Comparison of ENCODE assay signal across 11 cellular contexts in genomic region chr6:37628611-37629320, GRCh38.
DNase-seq lines count a peak whose midpoint lies in the region; ATAC-seq, FAIRE-seq and TF ChIP-seq lines count a peak whose summit lies in the region.
"Had no signal": no experiment of that assay in that cellular context is flagged by ENCODE, and none has a peak within 500 bp of the region (broad histone marks: within the 10 kb centered on the region; RNA-seq: fewer than 3 reads in every experiment).

No MANE protein-coding gene starts in this region.

- H3K27ac ChIP-seq in PC-9 = peak overlapping the region; percentile 91
- peak overlapping the region; percentile 4 for H3K27ac ChIP-seq in endothelial cell of umbilical vein (ENCODE audit: insufficient read depth, low read depth, low read length)
- H3K27ac ChIP-seq in endodermal cell (ENCODE audit: low read depth, low read length) = no peak overlapping the region
- H3K27ac ChIP-seq in aorta (ENCODE audit: low read depth in 1 of 2, low read length in 2 of 2) = no peak overlapping the region
- H3K27ac ChIP-seq: uterus had no signal

- H3K9me3 ChIP-seq in PC-9 (ENCODE audit: insufficient read depth, low read depth) (no peaks in the 10 kb centered on the region), endothelial cell of umbilical vein (replicated peaks; ENCODE audit: control insufficient read depth, insufficient read depth, low read length) (no peaks in the 10 kb centered on the region), endodermal cell (ENCODE audit: control insufficient read depth, low read length) (no peaks in the 10 kb centered on the region), aorta (ENCODE audit: control insufficient read depth, low read length) (no peaks in the 10 kb centered on the region)
- H3K9me3 ChIP-seq: uterus had no signal

- POLR2A ChIA-PET in PC-9 (lab: Charles Lee; ENCODE audit: unreplicated experiment) (interaction anchor here (0.6 kb wide), 1 partner anchor 573 kb away, joined by 8 read pairs; no protein-coding TSS in a partner anchor), endothelial cell of umbilical vein (lab: Charles Lee) (no interaction called here)

- H3K4me3 ChIP-seq in PC-9 = no peak overlapping the region
- H3K4me3 ChIP-seq in endothelial cell of umbilical vein (replicated peaks in 1 of 3; ENCODE audit: insufficient read depth in 1 of 3, low read depth in 1 of 3, low read length in 3 of 3) = no peak overlapping the region
- no peak overlapping the region for H3K4me3 ChIP-seq in endodermal cell (ENCODE audit: low read length)
- no peak overlapping the region for H3K4me3 ChIP-seq in aorta (ENCODE audit: low read length in 2 of 2)
- H3K4me3 ChIP-seq: uterus had no signal

- H3K36me3 ChIP-seq in PC-9 (ENCODE audit: low read depth) (no peaks in the 10 kb centered on the region), endothelial cell of umbilical vein (ENCODE audit: control insufficient read depth in 2 of 2, extremely low read depth in 1 of 2, insufficient read depth in 2 of 2, low read length in 2 of 2) (no peaks in the 10 kb centered on the region), endodermal cell (ENCODE audit: control insufficient read depth, insufficient read depth, low read length) (no peaks in the 10 kb centered on the region), aorta (ENCODE audit: control insufficient read depth in 1 of 2, insufficient read depth in 2 of 2, low read length in 1 of 2) (no peaks in the 10 kb centered on the region)
- H3K36me3 ChIP-seq: uterus had no signal

- dilution Hi-C loops in endothelial cell of umbilical vein (cut with MboI; ENCODE audit: extremely low pct_ligation_motif_present, low sequenced_read_pairs) = no loop called here

- H3K9me1 ChIP-seq in endothelial cell of umbilical vein (replicated peaks; ENCODE audit: control insufficient read depth, extremely low read depth, insufficient read depth, low read length) = no peaks in the 10 kb centered on the region

- ATAC-seq in aorta (ENCODE audit: low FRiP score) = no peak

- H3K9me3 Mint-ChIP-seq in Calu3 (ENCODE audit: low read depth, unreplicated experiment) (no peaks in the 10 kb centered on the region), endodermal cell (no peaks in the 10 kb centered on the region)
- H3K9me3 Mint-ChIP-seq: activated naive CD4-positive, alpha-beta T cell treated with anti-CD3 and anti-CD28 coated beads, Interleukin-2, amount 10 ng/mL, durations not matched to agents 7 days and 5 days had no signal

- DNase-seq in Calu3 (no peak), PC-9 (no peak), endothelial cell of umbilical vein (ENCODE audit: low read depth, low spot score) (no peak), occipital lobe (lab: John Stamatoyannopoulos, UW) (peak; percentile 33), endodermal cell (no peak), aorta (no peak), NCI-H2029 (lab: John Stamatoyannopoulos, UW) (no peak), HT-29 (ENCODE audit: low spot score) (no peak)
- DNase-seq: activated naive CD4-positive, alpha-beta T cell treated with anti-CD3 and anti-CD28 coated beads, Interleukin-2, amount 10 ng/mL, durations not matched to agents 7 days and 5 days; NCI-H1105; uterus had no signal

- H3K9ac ChIP-seq in endothelial cell of umbilical vein (replicated peaks; ENCODE audit: extremely low read depth, insufficient read depth, low read length) (no peak overlapping the region), endodermal cell (ENCODE audit: extremely low read depth, low read length, poor library complexity, severe bottlenecking) (no peak overlapping the region)

- H3K27me3 Mint-ChIP-seq in Calu3 (ENCODE audit: unreplicated experiment) = no peaks in the 10 kb centered on the region
- H3K27me3 Mint-ChIP-seq in endodermal cell (ENCODE audit: insufficient read depth) = peaks cover 44% of the 10 kb centered on the region

- no TSS peak for BruUV-seq in Calu3 (replicated peaks; lab: Mats Ljungman, UMichigan)
- BruUV-seq in PC-9 (replicated peaks; lab: Mats Ljungman, UMichigan) = no TSS peak
- BruUV-seq in endothelial cell of umbilical vein (replicated peaks; lab: Mats Ljungman, UMichigan) = no TSS peak

- H4K20me1 ChIP-seq in PC-9 (ENCODE audit: insufficient read depth) (no peaks in the 10 kb centered on the region), endothelial cell of umbilical vein (replicated peaks; ENCODE audit: control insufficient read depth, extremely low read depth, insufficient read depth, low read length) (no peaks in the 10 kb centered on the region)

- H3K27ac Mint-ChIP-seq in Calu3 (ENCODE audit: unreplicated experiment) (peak overlapping the region; percentile 67), endodermal cell (no peak overlapping the region)
- H3K27ac Mint-ChIP-seq: activated naive CD4-positive, alpha-beta T cell treated with anti-CD3 and anti-CD28 coated beads, Interleukin-2, amount 10 ng/mL, durations not matched to agents 7 days and 5 days had no signal

- H3K27me3 ChIP-seq in PC-9 (ENCODE audit: insufficient read depth, low read depth) (no peaks in the 10 kb centered on the region), endothelial cell of umbilical vein (ENCODE audit: control insufficient read depth in 2 of 2, insufficient read depth in 2 of 2, low read length in 2 of 2) (peaks cover 4 to 15% of the 10 kb centered on the region in 2 experiments), endodermal cell (ENCODE audit: control insufficient read depth, insufficient read depth, low read length, poor library complexity, severe bottlenecking) (peaks cover 4% of the 10 kb centered on the region), aorta (ENCODE audit: control insufficient read depth in 1 of 2, insufficient read depth in 2 of 2, low read length in 1 of 2) (no peaks in the 10 kb centered on the region)
- H3K27me3 ChIP-seq: uterus had no signal

- no peak for TF ChIP-seq POLR2A in endothelial cell of umbilical vein (IDR thresholded peaks at IDR 0.05; ENCODE audit: low read depth, low read length)

- peaks cover 8% of the 10 kb centered on the region for H3K36me3 Mint-ChIP-seq in Calu3 (ENCODE audit: insufficient read depth, unreplicated experiment)
- H3K36me3 Mint-ChIP-seq in endodermal cell (ENCODE audit: low read depth) = no peaks in the 10 kb centered on the region
- H3K36me3 Mint-ChIP-seq: activated naive CD4-positive, alpha-beta T cell treated with anti-CD3 and anti-CD28 coated beads, Interleukin-2, amount 10 ng/mL, durations not matched to agents 7 days and 5 days had no signal

- H3K4me1 Mint-ChIP-seq in Calu3 (ENCODE audit: low read depth, unreplicated experiment) = peaks cover 49% of the 10 kb centered on the region
- no peaks in the 10 kb centered on the region for H3K4me1 Mint-ChIP-seq in endodermal cell

- FAIRE-seq in endothelial cell of umbilical vein (lab: Jason Lieb, UNC) = peak; percentile 21

- H3K9me2 ChIP-seq in PC-9 (ENCODE audit: insufficient read depth) = no peaks in the 10 kb centered on the region

- 81 to 86% methylated on average over 11 to 17 of the region's 17 CpGs for WGBS in endodermal cell (ENCODE audit: insufficient coverage in 1 of 2, insufficient read length in 1 of 2), 2 experiments
- WGBS in aorta, 2 donors = 53 to 62% methylated on average over 17 of the region's 17 CpGs

- no peak overlapping the region for H2AFZ ChIP-seq in PC-9
- H2AFZ ChIP-seq in endothelial cell of umbilical vein (ENCODE audit: low read depth, low read length) = peak overlapping the region; percentile 6

- peaks cover 59% of the 10 kb centered on the region for H3K4me1 ChIP-seq in PC-9 (replicated peaks; ENCODE audit: insufficient read depth)
- peaks cover 24% of the 10 kb centered on the region for H3K4me1 ChIP-seq in endothelial cell of umbilical vein (ENCODE audit: control insufficient read depth, extremely low read depth, insufficient read depth, low read length)
- no peaks in the 10 kb centered on the region for H3K4me1 ChIP-seq in endodermal cell (ENCODE audit: control insufficient read depth, insufficient read depth, low read length)
- no peaks in the 10 kb centered on the region for H3K4me1 ChIP-seq in aorta (ENCODE audit: control insufficient read depth in 1 of 2, insufficient read depth in 2 of 2, low read length in 2 of 2)
- H3K4me1 ChIP-seq: uterus had no signal

- no peak overlapping the region for H3K4me2 ChIP-seq in PC-9
- H3K4me2 ChIP-seq in endothelial cell of umbilical vein (ENCODE audit: insufficient read depth, low read length) = no peak overlapping the region

- H3F3A ChIP-seq in PC-9 (ENCODE audit: insufficient read depth, low read depth) = peaks cover 49% of the 10 kb centered on the region

- no peak overlapping the region for H3K4me3 Mint-ChIP-seq in Calu3 (ENCODE audit: low read depth, unreplicated experiment)
- no peak overlapping the region for H3K4me3 Mint-ChIP-seq in endodermal cell
- H3K4me3 Mint-ChIP-seq: activated naive CD4-positive, alpha-beta T cell treated with anti-CD3 and anti-CD28 coated beads, Interleukin-2, amount 10 ng/mL, durations not matched to agents 7 days and 5 days had no signal

- TF ChIP-seq CTCF in Calu3 (IDR thresholded peaks at IDR 0.05; ENCODE audit: unreplicated experiment) (no peak), PC-9 (conservative IDR thresholded peaks at IDR 0.05) (no peak), endothelial cell of umbilical vein (IDR thresholded peaks at IDR 0.05; ENCODE audit: extremely low read depth in 1 of 2, insufficient read depth in 1 of 2, low read depth in 1 of 2, low read length in 2 of 2) (no peak), endodermal cell (conservative IDR thresholded peaks at IDR 0.05) (no peak)

- H3K79me2 ChIP-seq in PC-9 (ENCODE audit: low read depth) = no peaks in the 10 kb centered on the region
- H3K79me2 ChIP-seq in endothelial cell of umbilical vein (ENCODE audit: control insufficient read depth, insufficient read depth, low read length) = no peaks in the 10 kb centered on the region

- CTCF ChIA-PET in Calu3 (lab: Charles Lee) = no interaction called here
- CTCF ChIA-PET in PC-9 (lab: Charles Lee) = no interaction called here
- CTCF ChIA-PET in endothelial cell of umbilical vein (lab: Charles Lee) = interaction anchor here (2.5 kb wide), 1 partner anchor 25 kb away, joined by 12 read pairs; no protein-coding TSS in a partner anchor

- intact Hi-C loops in Calu3 (cut with micrococcal nuclease; ENCODE audit: unreplicated experiment) = no loop called here
- intact Hi-C loops in PC-9 (cut with micrococcal nuclease; ENCODE audit: unreplicated experiment) = no loop called here
- intact Hi-C loops in endothelial cell of umbilical vein (cut with micrococcal nuclease) = no loop called here
- intact Hi-C loops in aorta (cut with DNase I) = no loop called here

TF ChIP-seq in endothelial cell of umbilical vein, 7 proteins besides CTCF, POLR2A, EP300 and RAD21 (continues in another document):
- TF ChIP-seq FOS (IDR thresholded peaks at IDR 0.05; ENCODE audit: borderline replicate concordance, insufficient read depth, low read length) (no peak), MAX (IDR thresholded peaks at IDR 0.05; ENCODE audit: insufficient read depth, insufficient read length) (no peak), MYC (IDR thresholded peaks at IDR 0.05; ENCODE audit: low read depth, low read length) (no peak), GATA2 (IDR thresholded peaks at IDR 0.05; ENCODE audit: insufficient read depth, insufficient read length, low read depth, low read length) (no peak), JUN (IDR thresholded peaks at IDR 0.05; ENCODE audit: borderline replicate concordance, insufficient read depth, insufficient read length, low read depth) (no peak)

Comparison
In these comparisons a context has a peak if more than half of its experiments do, and no peak if none do; other contexts are left out.
1. H3K27ac ChIP-seq: peak in PC-9 (single experiment) and endothelial cell of umbilical vein (single experiment); none in endodermal cell (single experiment) and aorta (0 of 2).